Comparison of ENCODE assay signal across 17 cellular contexts in the genomic region with DNA sequence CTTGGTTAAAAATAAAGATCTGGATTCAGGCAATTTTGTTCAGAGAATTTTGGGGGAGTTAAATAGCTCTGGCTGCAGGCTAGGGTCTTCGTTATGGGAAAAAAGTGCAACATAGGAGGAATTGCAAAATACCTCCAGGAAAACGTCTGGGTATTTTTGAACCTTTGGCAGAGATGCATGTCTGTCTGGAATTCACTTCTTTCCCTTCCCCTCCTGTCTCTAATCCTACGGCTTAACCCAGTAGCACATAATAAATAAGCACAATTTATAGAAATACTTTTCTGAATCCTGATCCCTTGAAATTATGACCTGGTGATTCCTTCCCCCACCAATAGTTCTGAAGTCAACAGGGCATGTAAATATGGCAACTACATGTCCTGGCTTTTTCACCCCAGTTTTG. TPM values are rescaled to one million over a fixed set of nuclear protein-coding genes. Genes with fewer than 3 reads are reported as not detected.
DNase-seq lines count a peak whose midpoint lies in the region; ATAC-seq, FAIRE-seq and TF ChIP-seq lines count a peak whose summit lies in the region.
"Had no signal": no experiment of that assay in that cellular context is flagged by ENCODE, and none has a peak within 500 bp of the region (broad histone marks: within the 10 kb centered on the region; RNA-seq: fewer than 3 reads in every experiment).

No MANE protein-coding gene starts in this region.

- TF ChIP-seq CTCF in D721Med (IDR thresholded peaks at IDR 0.05; ENCODE audit: insufficient read depth, missing control alignments) (no peak), endothelial cell (IDR thresholded peaks at IDR 0.05; ENCODE audit: unreplicated experiment) (no peak), mesothelial cell of epicardium (IDR thresholded peaks at IDR 0.05; ENCODE audit: unreplicated experiment) (no peak), retinal pigment epithelial cell (conservative IDR thresholded peaks at IDR 0.05; ENCODE audit: low read depth, low read length) (no peak)

- DNase-seq in D721Med (ENCODE audit: insufficient read length, low spot score) (no peak), endothelial cell (ENCODE audit: low spot score) (no peak), mesothelial cell of epicardium (ENCODE audit: low spot score in 2 of 2, unreplicated experiment in 2 of 2) (no peak), retinal pigment epithelial cell (ENCODE audit: low read depth) (peak; percentile 52), T-helper 1 cell (no peak)
- DNase-seq in stimulated activated CD4-positive, alpha-beta T cell treated with anti-CD3 and anti-CD28 coated beads, Interleukin-12 subunit alpha, Interleukin-12 subunit beta, amount 100 ng/mL, for 4 hours = no peak
- DNase-seq: BE2C; CD4-positive, alpha-beta memory T cell; DMS79 treated with DMSO at 0.1 percent for 48 hours; GOT3; H7; HFFc6 had no signal

- peak overlapping the region; percentile 8 for H3K4me3 ChIP-seq in retinal pigment epithelial cell (ENCODE audit: low read length)

- H3K4me1 Mint-ChIP-seq in endothelial cell (ENCODE audit: unreplicated experiment) = peaks cover 13% of the 10 kb centered on the region
- peaks cover 34% of the 10 kb centered on the region for H3K4me1 Mint-ChIP-seq in mesothelial cell of epicardium
- H3K4me1 Mint-ChIP-seq: CD4-positive, alpha-beta memory T cell had no signal

- H3K4me3 Mint-ChIP-seq in endothelial cell (ENCODE audit: unreplicated experiment) (no peak overlapping the region), mesothelial cell of epicardium (peak overlapping the region; percentile 1)
- H3K4me3 Mint-ChIP-seq: CD4-positive, alpha-beta memory T cell; HFFc6; IgD-negative memory B cell had no signal

- peak; percentile 25 for FAIRE-seq in D721Med (lab: Jason Lieb, UNC)
- FAIRE-seq: GM19239, HepG2 had no signal

- no peak for ATAC-seq in GM21786 (IDR thresholded peaks at IDR 0.05; ENCODE audit: unreplicated experiment)
- ATAC-seq: HCT116, HepG2 had no signal

- no peaks in the 10 kb centered on the region for H3K27me3 Mint-ChIP-seq in endothelial cell (ENCODE audit: unreplicated experiment)
- no peaks in the 10 kb centered on the region for H3K27me3 Mint-ChIP-seq in mesothelial cell of epicardium (ENCODE audit: low read depth)

- H3K27ac Mint-ChIP-seq in endothelial cell (ENCODE audit: unreplicated experiment) = peak overlapping the region; percentile 68
- peak overlapping the region; percentile 94 for H3K27ac Mint-ChIP-seq in mesothelial cell of epicardium
- H3K27ac Mint-ChIP-seq: CD4-positive, alpha-beta memory T cell; HFFc6; IgD-negative memory B cell had no signal

- H3K9me3 Mint-ChIP-seq in endothelial cell (ENCODE audit: unreplicated experiment) (no peaks in the 10 kb centered on the region), mesothelial cell of epicardium (no peaks in the 10 kb centered on the region)
- H3K9me3 Mint-ChIP-seq: CD4-positive, alpha-beta memory T cell; HFFc6; IgD-negative memory B cell had no signal

- H3K36me3 Mint-ChIP-seq in endothelial cell (ENCODE audit: low read depth, unreplicated experiment) = no peaks in the 10 kb centered on the region
- H3K36me3 Mint-ChIP-seq in mesothelial cell of epicardium = no peaks in the 10 kb centered on the region
- H3K36me3 Mint-ChIP-seq: CD4-positive, alpha-beta memory T cell had no signal

RNA-seq across cellular contexts. Expression of gene NUP205, which starts 19.3 kb away (rescaled TPM):
- total RNA-seq in endothelial cell (ENCODE audit: unreplicated experiment) (66.1 TPM), mesothelial cell of epicardium (81.9 to 82.7 TPM (median 82.4 TPM) in 3 replicates)

RNA-seq across cellular contexts. Expression of gene CNOT4, which starts 28.5 kb away (rescaled TPM):
- total RNA-seq in endothelial cell (ENCODE audit: unreplicated experiment) (22.7 TPM), mesothelial cell of epicardium (33.4 to 36.9 TPM (median 36.5 TPM) in 3 replicates)
